3 cellular contexts compared by ENCODE assay signal in the genomic region with DNA sequence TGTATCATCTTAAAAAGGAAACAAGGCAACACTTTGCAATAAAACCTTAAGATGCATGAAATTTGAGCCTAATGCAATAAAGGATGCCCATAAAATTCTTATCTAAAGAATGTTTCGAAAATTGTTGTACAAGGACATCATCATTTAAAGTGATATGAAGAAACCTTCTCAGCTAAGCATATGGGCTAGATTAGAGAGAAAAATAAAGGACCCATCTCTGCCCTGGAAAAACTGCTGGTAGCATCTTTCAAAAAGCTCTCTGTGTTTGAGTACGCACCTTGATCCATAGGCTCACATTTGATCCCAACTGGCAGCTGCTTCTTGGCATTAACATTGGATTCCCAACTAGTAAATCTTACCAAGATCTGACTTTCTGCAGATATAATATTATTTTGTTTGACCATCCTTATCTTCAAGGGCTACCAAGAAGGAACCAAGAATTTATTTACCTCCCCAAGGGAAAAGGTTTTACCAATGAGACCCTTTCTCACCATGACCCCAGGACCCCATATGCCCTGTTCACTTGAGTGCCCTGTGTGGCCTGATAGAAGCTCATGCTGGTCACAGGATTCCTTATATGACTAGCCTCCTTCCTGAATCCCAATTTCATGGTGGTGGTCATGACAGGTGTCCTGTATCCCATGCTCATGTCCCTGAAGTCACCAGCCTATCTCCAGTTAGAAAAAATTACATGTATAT.
TF ChIP-seq lines count a peak whose summit lies in the region.

No MANE protein-coding gene starts in this region.

TF ChIP-seq in A549, 52 proteins besides CTCF, POLR2A, EP300 and RAD21:
- TF ChIP-seq MYC (IDR thresholded peaks at IDR 0.05; ENCODE audit: borderline replicate concordance, low read length) = 0 out of 2 replicates have a peak, but pooled peaks have one; percentile 29

TF ChIP-seq in HEK293, 187 proteins besides CTCF, POLR2A, EP300 and RAD21:
- peak; percentile 26; the same call in 1 of the 2 replicates for TF ChIP-seq ZNF843 (tag by site-specific recombination; IDR thresholded peaks at IDR 0.05)
- 0 out of 2 replicates have a peak, but pooled peaks have one; percentile 22 for TF ChIP-seq SP3 (tag by site-specific recombination; IDR thresholded peaks at IDR 0.05)
- TF ChIP-seq, protein P1, sequence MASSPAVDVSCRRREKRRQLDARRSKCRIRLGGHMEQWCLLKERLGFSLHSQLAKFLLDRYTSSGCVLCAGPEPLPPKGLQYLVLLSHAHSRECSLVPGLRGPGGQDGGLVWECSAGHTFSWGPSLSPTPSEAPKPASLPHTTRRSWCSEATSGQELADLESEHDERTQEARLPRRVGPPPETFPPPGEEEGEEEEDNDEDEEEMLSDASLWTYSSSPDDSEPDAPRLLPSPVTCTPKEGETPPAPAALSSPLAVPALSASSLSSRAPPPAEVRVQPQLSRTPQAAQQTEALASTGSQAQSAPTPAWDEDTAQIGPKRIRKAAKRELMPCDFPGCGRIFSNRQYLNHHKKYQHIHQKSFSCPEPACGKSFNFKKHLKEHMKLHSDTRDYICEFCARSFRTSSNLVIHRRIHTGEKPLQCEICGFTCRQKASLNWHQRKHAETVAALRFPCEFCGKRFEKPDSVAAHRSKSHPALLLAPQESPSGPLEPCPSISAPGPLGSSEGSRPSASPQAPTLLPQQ (tag by site-specific recombination; IDR thresholded peaks at IDR 0.05) = peak; percentile 85
- TF ChIP-seq ZNF335 (tag by site-specific recombination; conservative IDR thresholded peaks at IDR 0.05) = 0 out of 2 replicates have a peak, but pooled peaks have one; percentile 13
- peak; percentile 65 for TF ChIP-seq ZNF366 (tag by site-specific recombination; conservative IDR thresholded peaks at IDR 0.05)
- 0 out of 2 replicates have a peak, but pooled peaks have one; percentile 13 for TF ChIP-seq FEZF1 (tag by site-specific recombination; IDR thresholded peaks at IDR 0.05)

TF ChIP-seq in HepG2, 621 proteins besides CTCF, POLR2A, EP300 and RAD21:
- peak; percentile 7 for TF ChIP-seq TEAD3 (CRISPR knock-in tag; optimal IDR thresholded peaks at IDR 0.05; ENCODE audit: borderline replicate concordance)
